1 cellular context compared by ENCODE assay signal in genomic region chr20:45138451-45139300, GRCh38.
TF ChIP-seq lines count a peak whose summit lies in the region.

No MANE protein-coding gene starts in this region.

TF ChIP-seq in K562, 482 proteins besides CTCF, POLR2A, EP300 and RAD21 (continues in another document):
- TF ChIP-seq XRCC5 (IDR thresholded peaks at IDR 0.05; ENCODE audit: low read depth, low read length), result peak; percentile 81; the same call in 1 of the 2 replicates
- TF ChIP-seq NR0B1 (IDR thresholded peaks at IDR 0.05; ENCODE audit: partially characterized antibody), result no peak
- no peak for TF ChIP-seq SAFB (IDR thresholded peaks at IDR 0.05; ENCODE audit: borderline replicate concordance, low read depth, low read length)
- peak; percentile 97 for TF ChIP-seq NR2C1 (IDR thresholded peaks at IDR 0.05)
- peak; percentile 99 for TF ChIP-seq NR2C1 (tag; IDR thresholded peaks at IDR 0.05)
- no peak for TF ChIP-seq ZC3H11A (IDR thresholded peaks at IDR 0.05; ENCODE audit: low read depth, low read length)
- TF ChIP-seq TEAD1 (CRISPR knock-in tag; IDR thresholded peaks at IDR 0.05), result no peak
- no peak for TF ChIP-seq ZBTB12 (CRISPR knock-in tag; IDR thresholded peaks at IDR 0.05)
- no peak for TF ChIP-seq TFE3 (CRISPR knock-in tag; IDR thresholded peaks at IDR 0.05)
- TF ChIP-seq GABPA (tag; conservative IDR thresholded peaks at IDR 0.05; ENCODE audit: low read depth), result peak; percentile 85
- no peak for TF ChIP-seq MCM5 (IDR thresholded peaks at IDR 0.05; ENCODE audit: low read depth)
- peak; percentile 62; the same call in 1 of the 2 replicates for TF ChIP-seq CC2D1A (IDR thresholded peaks at IDR 0.05)
- TF ChIP-seq POLR3A (IDR thresholded peaks at IDR 0.05; ENCODE audit: borderline replicate concordance, extremely low read depth, insufficient read depth, insufficient read length), result no peak
- no peak for TF ChIP-seq ZEB2 (IDR thresholded peaks at IDR 0.05)
- TF ChIP-seq DMBX1 (CRISPR knock-in tag; IDR thresholded peaks at IDR 0.05; ENCODE audit: borderline replicate concordance), result peak; percentile 66; the same call in 1 of the 2 replicates
- TF ChIP-seq TCFL5 (CRISPR knock-in tag; conservative IDR thresholded peaks at IDR 0.05), result no peak
- TF ChIP-seq EGR1 (conservative IDR thresholded peaks at IDR 0.05), result 0 out of 2 replicates have a peak, but pooled peaks have one; percentile 29
- peak; percentile 76 for TF ChIP-seq MEIS2 (IDR thresholded peaks at IDR 0.05; ENCODE audit: partially characterized antibody)
- TF ChIP-seq NCOA2 (IDR thresholded peaks at IDR 0.05; ENCODE audit: partially characterized antibody in 2 of 2), result no peak
- TF ChIP-seq JUN (IDR thresholded peaks at IDR 0.05; ENCODE audit: borderline replicate concordance, low read depth, low read length), result 0 out of 2 replicates have a peak, but pooled peaks have one; percentile 7
- TF ChIP-seq JUN (CRISPR knock-in tag; IDR thresholded peaks at IDR 0.05; ENCODE audit: borderline replicate concordance), result no peak
- no peak for TF ChIP-seq ZNF717 (CRISPR knock-in tag; IDR thresholded peaks at IDR 0.05)
- no peak for TF ChIP-seq MTF1 (CRISPR knock-in tag; IDR thresholded peaks at IDR 0.05; ENCODE audit: borderline replicate concordance)
- TF ChIP-seq HCFC1 (IDR thresholded peaks at IDR 0.05; ENCODE audit: low read depth, low read length), result peak; percentile 54
- TF ChIP-seq CHAMP1 (IDR thresholded peaks at IDR 0.05), result no peak
- TF ChIP-seq KLF16 (IDR thresholded peaks at IDR 0.05), result 0 out of 2 replicates have a peak, but pooled peaks have one; percentile 34
- TF ChIP-seq EHMT2 (IDR thresholded peaks at IDR 0.05), result peak; percentile 87
- TF ChIP-seq CBX1 (IDR thresholded peaks at IDR 0.05; ENCODE audit: low read depth), result 0 out of 2 replicates have a peak, but pooled peaks have one; percentile 20
- 0 out of 4 replicates have a peak, but pooled peaks of 1 of the 2 experiments have one; percentile 62 for TF ChIP-seq KDM4B (IDR thresholded peaks at IDR 0.05; ENCODE audit: borderline replicate concordance in 2 of 2, low read depth in 1 of 2)
- TF ChIP-seq VEZF1 (CRISPR knock-in tag; IDR thresholded peaks at IDR 0.05), result no peak
- no peak for TF ChIP-seq BCL6 (CRISPR knock-in tag; IDR thresholded peaks at IDR 0.05)
- TF ChIP-seq ZZZ3 (IDR thresholded peaks at IDR 0.05), result no peak
- no peak for TF ChIP-seq ZNF124 (CRISPR knock-in tag; IDR thresholded peaks at IDR 0.05)
- no peak for TF ChIP-seq ARID2 (IDR thresholded peaks at IDR 0.05)
- TF ChIP-seq POLR2B (IDR thresholded peaks at IDR 0.05; ENCODE audit: low read depth, partially characterized antibody), result no peak
- TF ChIP-seq SNRNP70 (optimal IDR thresholded peaks at IDR 0.05; ENCODE audit: low read depth, low read length), result no peak
- TF ChIP-seq ZKSCAN1 (IDR thresholded peaks at IDR 0.05; ENCODE audit: low read depth, low read length), result no peak
- no peak for TF ChIP-seq ZNF583 (CRISPR knock-in tag; IDR thresholded peaks at IDR 0.05)
- TF ChIP-seq CBX3 (IDR thresholded peaks at IDR 0.05; ENCODE audit: borderline replicate concordance in 1 of 2, low read length in 2 of 2), result peak in 1 of 2 experiments; percentile 54; a peak in 1 of 3 replicates
- peak in 1 of 2 experiments; percentile 21 for TF ChIP-seq E2F6 (IDR thresholded peaks at IDR 0.05; ENCODE audit: borderline replicate concordance in 1 of 2, extremely low read depth in 1 of 2, insufficient read depth in 1 of 2, insufficient read length in 1 of 2, low read depth in 1 of 2, low read length in 1 of 2, poor library complexity in 1 of 2, severe bottlenecking in 1 of 2)
- peak; percentile 35; the same call in 1 of the 2 replicates for TF ChIP-seq DIDO1 (tag; IDR thresholded peaks at IDR 0.05; ENCODE audit: low read depth)
- no peak for TF ChIP-seq HNRNPL (IDR thresholded peaks at IDR 0.05; ENCODE audit: low read depth, low read length)
- peak; percentile 52 for TF ChIP-seq CREM (IDR thresholded peaks at IDR 0.05; ENCODE audit: low read depth)
- TF ChIP-seq JUND (IDR thresholded peaks at IDR 0.05; ENCODE audit: borderline replicate concordance, low read depth, low read length), result peak; percentile 52; the same call in 1 of the 2 replicates
- no peak for TF ChIP-seq JUND (tag; IDR thresholded peaks at IDR 0.05; ENCODE audit: borderline replicate concordance, low read depth, low read length)
- 0 out of 2 replicates have a peak, but pooled peaks have one; percentile 32 for TF ChIP-seq KLF1 (tag; IDR thresholded peaks at IDR 0.05)
- TF ChIP-seq SNIP1 (IDR thresholded peaks at IDR 0.05; ENCODE audit: low read depth), result no peak
- TF ChIP-seq PHF20 (IDR thresholded peaks at IDR 0.05; ENCODE audit: partially characterized antibody), result peak; percentile 57
- no peak for TF ChIP-seq HOMEZ (CRISPR knock-in tag; IDR thresholded peaks at IDR 0.05)
- 0 out of 2 replicates have a peak, but pooled peaks have one; percentile 34 for TF ChIP-seq ZNF395 (CRISPR knock-in tag; IDR thresholded peaks at IDR 0.05)
- 0 out of 2 replicates have a peak, but pooled peaks have one; percentile 54 for TF ChIP-seq HDAC8 (tag; IDR thresholded peaks at IDR 0.05)
- no peak for TF ChIP-seq MYBL2 (IDR thresholded peaks at IDR 0.05; ENCODE audit: low read depth)
- no peak for TF ChIP-seq MYBL2 (CRISPR knock-in tag; IDR thresholded peaks at IDR 0.05; ENCODE audit: borderline replicate concordance)
- TF ChIP-seq DACH1 (IDR thresholded peaks at IDR 0.05; ENCODE audit: partially characterized antibody), result peak; percentile 79
- no peak for TF ChIP-seq SMARCE1 (IDR thresholded peaks at IDR 0.05)
- no peak for TF ChIP-seq NFE2L1 (tag; IDR thresholded peaks at IDR 0.05; ENCODE audit: borderline replicate concordance, low read depth)
- no peak for TF ChIP-seq ETS2 (tag; IDR thresholded peaks at IDR 0.05; ENCODE audit: borderline replicate concordance, poor library complexity, severe bottlenecking)
- TF ChIP-seq ZBTB1 (CRISPR knock-in tag; IDR thresholded peaks at IDR 0.05; ENCODE audit: borderline replicate concordance, low read depth), result no peak
- TF ChIP-seq L3MBTL2 (IDR thresholded peaks at IDR 0.05), result peak; percentile 75
- TF ChIP-seq SMAD4 (CRISPR knock-in tag; conservative IDR thresholded peaks at IDR 0.05), result peak; percentile 60; the same call in 1 of the 2 replicates
- peak; percentile 95 for TF ChIP-seq NR2C2 (CRISPR knock-in tag; IDR thresholded peaks at IDR 0.05)
- TF ChIP-seq NR2C2 (tag; IDR thresholded peaks at IDR 0.05), result peak; percentile 98
- TF ChIP-seq CAMTA2 (CRISPR knock-in tag; conservative IDR thresholded peaks at IDR 0.05), result no peak
- no peak for TF ChIP-seq NR1H2 (CRISPR knock-in tag; IDR thresholded peaks at IDR 0.05)
- TF ChIP-seq RCOR1 (IDR thresholded peaks at IDR 0.05; ENCODE audit: borderline replicate concordance in 1 of 2, low read depth in 2 of 2, low read length in 2 of 2), result 0 out of 4 replicates have a peak, but pooled peaks of 1 of the 2 experiments have one; percentile 11
- TF ChIP-seq CTBP1 (IDR thresholded peaks at IDR 0.05; ENCODE audit: borderline replicate concordance), result peak; percentile 42; the same call in 1 of the 2 replicates
- TF ChIP-seq MAX (CRISPR knock-in tag; IDR thresholded peaks at IDR 0.05), result no peak
